ENCODE assay signal across 1 cellular context in the genomic region with DNA sequence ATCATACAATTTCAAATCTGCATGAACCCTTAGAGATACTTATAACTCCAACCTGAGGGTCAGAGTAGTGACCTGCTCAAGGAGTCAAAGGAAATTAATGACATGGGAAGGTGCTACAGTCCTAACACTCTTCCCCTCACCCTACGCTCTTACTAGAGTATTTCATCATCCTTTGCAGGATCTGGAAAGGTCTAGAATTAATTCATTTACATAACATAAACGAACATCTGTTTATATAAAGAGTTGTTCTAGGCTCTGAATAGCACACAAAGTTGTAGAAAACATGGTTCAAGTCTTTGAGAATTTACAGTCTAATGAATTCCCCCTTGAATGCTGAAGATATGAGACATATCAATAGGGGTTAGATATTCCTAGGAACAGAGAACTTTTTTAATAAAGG.
TF ChIP-seq lines count a peak whose summit lies in the region.

No MANE protein-coding gene starts in this region.

TF ChIP-seq in H1, 55 proteins besides CTCF, POLR2A, EP300 and RAD21 (continued from another document):
- TF ChIP-seq CEBPB (IDR thresholded peaks at IDR 0.05; ENCODE audit: low read depth, low read length) (peak; percentile 24; the same call in 1 of the 2 replicates), POU5F1 (IDR thresholded peaks at IDR 0.05; ENCODE audit: low read depth, low read length) (no peak)
